In genomic region chr11:132256621-132257227, GRCh38 we compare ENCODE assay signal across 16 cellular contexts.
DNase-seq lines count a peak whose midpoint lies in the region; ATAC-seq and TF ChIP-seq lines count a peak whose summit lies in the region.
"Had no signal": no experiment of that assay in that cellular context is flagged by ENCODE, and none has a peak within 500 bp of the region (broad histone marks: within the 10 kb centered on the region; RNA-seq: fewer than 3 reads in every experiment).

No MANE protein-coding gene starts in this region.

- WGBS in right cardiac atrium, result 67% methylated on average over 15 of the region's 15 CpGs

- H3K36me3 ChIP-seq in tibial artery, result no peaks in the 10 kb centered on the region
- H3K36me3 ChIP-seq: BLaER1, HAP-1 had no signal

- peaks cover 3% of the 10 kb centered on the region for H3K4me1 ChIP-seq in right cardiac atrium (ENCODE audit: control insufficient read depth, insufficient read depth, low read length)
- no peaks in the 10 kb centered on the region for H3K4me1 ChIP-seq in tibial artery
- H3K4me1 ChIP-seq: BLaER1, Caco-2, HAP-1 had no signal

- ATAC-seq in right cardiac atrium, result peak; percentile 49 to 57
- ATAC-seq: CD8-positive, alpha-beta T cell had no signal

- no peak for TF ChIP-seq CTCF in tibial artery (IDR thresholded peaks at IDR 0.05)

- H3K9me3 ChIP-seq in right cardiac atrium (ENCODE audit: control insufficient read depth, low read length) (no peaks in the 10 kb centered on the region), tibial artery (no peaks in the 10 kb centered on the region)
- H3K9me3 ChIP-seq: BLaER1, Caco-2, HAP-1 had no signal

- no peaks in the 10 kb centered on the region for H3K27me3 ChIP-seq in right cardiac atrium (ENCODE audit: control insufficient read depth, insufficient read depth)
- no peaks in the 10 kb centered on the region for H3K27me3 ChIP-seq in tibial artery

- no peak overlapping the region for H3K4me3 ChIP-seq in right cardiac atrium (ENCODE audit: low read length)
- no peak overlapping the region for H3K4me3 ChIP-seq in tibial artery
- H3K4me3 ChIP-seq: BLaER1, HAP-1 had no signal

- intact Hi-C loops in right cardiac atrium (cut with DNase I) (no loop called here), cardiac septum (cut with DNase I) (no loop called here), tibial artery (cut with DNase I; ENCODE audit: low total_unique reads) (no loop called here)

- no peak for DNase-seq in right cardiac atrium
- DNase-seq in cardiac septum (ENCODE audit: low spot score), result no peak
- DNase-seq in NCI-H1694 treated with DMSO at 0.1 percent for 48 hours (lab: John Stamatoyannopoulos, UW), result peak; percentile 62
- peak; percentile 39 for DNase-seq in retina
- DNase-seq in tibial artery, result no peak
- DNase-seq in KG1 (lab: John Stamatoyannopoulos, UW), result no peak
- DNase-seq: Caco-2; CD4-positive, CD25-positive, alpha-beta regulatory T cell; CD8-positive, alpha-beta T cell; DMS153; DND-41; GOT3; HFFc6 had no signal

- H3K27ac ChIP-seq in right cardiac atrium (ENCODE audit: low read length) (no peak overlapping the region), tibial artery (no peak overlapping the region)
- H3K27ac ChIP-seq: BLaER1, C4-2B had no signal

Comparison
In these comparisons a context has a peak if more than half of its experiments do, and no peak if none do; other contexts are left out.
1. DNase-seq: peak in NCI-H1694 treated with DMSO at 0.1 percent for 48 hours (single experiment) and retina (single experiment); none in right cardiac atrium (0 of 3), cardiac septum (single experiment), tibial artery (0 of 2) and KG1 (single experiment).